Comparison of ENCODE assay signal across 8 cellular contexts in genomic region chr6:137928286-137928685, GRCh38.
DNase-seq lines count a peak whose midpoint lies in the region; ATAC-seq lines count a peak whose summit lies in the region.

No MANE protein-coding gene starts in this region.

- DNase-seq in midbrain (lab: John Stamatoyannopoulos, UW) (peak; percentile 27), DMS79 (lab: John Stamatoyannopoulos, UW) (no peak), NCI-H146 (lab: John Stamatoyannopoulos, UW) (no peak), dedifferentiated amniotic fluid mesenchymal stem cell (ENCODE audit: extremely low spot score) (no peak), NCI-H524 treated with DMSO at 0.1 percent for 48 hours (lab: John Stamatoyannopoulos, UW) (no peak)

- H3K27ac Mint-ChIP-seq in T-helper 1 cell treated with Interleukin-12 subunit alpha and Interleukin-12 subunit beta and Interleukin-4 antibody, amounts not matched to agents 30 μg/mL and 1 μg/mL, for 36 hours, result peak overlapping the region; percentile 95

- H3K9me3 Mint-ChIP-seq in T-helper 1 cell treated with Interleukin-12 subunit alpha and Interleukin-12 subunit beta and Interleukin-4 antibody, amounts not matched to agents 30 μg/mL and 1 μg/mL, for 36 hours, result no peaks in the 10 kb centered on the region

- peaks cover 48% of the 10 kb centered on the region for H3K4me1 Mint-ChIP-seq in T-helper 1 cell treated with Interleukin-12 subunit alpha and Interleukin-12 subunit beta and Interleukin-4 antibody, amounts not matched to agents 30 μg/mL and 1 μg/mL, for 36 hours (ENCODE audit: low read depth)

- no peaks in the 10 kb centered on the region for H3K36me3 Mint-ChIP-seq in T-helper 1 cell treated with Interleukin-12 subunit alpha and Interleukin-12 subunit beta and Interleukin-4 antibody, amounts not matched to agents 30 μg/mL and 1 μg/mL, for 36 hours (ENCODE audit: low read depth)

- peak overlapping the region; percentile 9; the same call in 1 of the 2 replicates for H3K4me3 ChIP-seq in GM08714 (ENCODE audit: low read length)

- peak; percentile 34 for ATAC-seq in HG02588 (IDR thresholded peaks at IDR 0.05; ENCODE audit: unreplicated experiment)

- H3K4me3 Mint-ChIP-seq in T-helper 1 cell treated with Interleukin-12 subunit alpha and Interleukin-12 subunit beta and Interleukin-4 antibody, amounts not matched to agents 30 μg/mL and 1 μg/mL, for 36 hours, result peak overlapping the region; percentile 74

- no peaks in the 10 kb centered on the region for H3K27me3 Mint-ChIP-seq in T-helper 1 cell treated with Interleukin-12 subunit alpha and Interleukin-12 subunit beta and Interleukin-4 antibody, amounts not matched to agents 30 μg/mL and 1 μg/mL, for 36 hours (ENCODE audit: low read depth)
